14 cellular contexts compared by ENCODE assay signal in genomic region chr4:174763454-174764104, GRCh38.
DNase-seq lines count a peak whose midpoint lies in the region; ATAC-seq, FAIRE-seq and TF ChIP-seq lines count a peak whose summit lies in the region.
"Had no signal": no experiment of that assay in that cellular context is flagged by ENCODE, and none has a peak within 500 bp of the region (broad histone marks: within the 10 kb centered on the region; RNA-seq: fewer than 3 reads in every experiment).

No MANE protein-coding gene starts in this region.

- in situ Hi-C loops in transverse colon (cut with MboI; ENCODE audit: low pct_ligation_motif_present in 1 of 4, low pct_unique_long_range_greater_than_20kb in 1 of 4, low sequenced_read_pairs in 3 of 4) = no loop called here

- H3K4me3 ChIP-seq in epithelial cell of proximal tubule (ENCODE audit: low read depth, low read length) (no peak overlapping the region), pancreas (no peak overlapping the region), stomach (no peak overlapping the region), transverse colon (no peak overlapping the region)
- H3K4me3 ChIP-seq: thoracic aorta had no signal

- no peak for FAIRE-seq in pancreas (lab: Jason Lieb, UNC)
- FAIRE-seq: GM12892 had no signal

- intact Hi-C loops in pancreas (cut with DNase I) (no loop called here), stomach (cut with DNase I; ENCODE audit: low total_unique reads) (loop anchor here (10.0 kb wide), 1 partner anchor 771 kb away; no protein-coding TSS in a partner anchor), transverse colon (cut with DNase I; ENCODE audit: low total_unique reads) (no loop called here)

- no peak for TF ChIP-seq POLR2A in stomach (IDR thresholded peaks at IDR 0.05)
- TF ChIP-seq POLR2A in transverse colon (IDR thresholded peaks at IDR 0.05) = no peak

- no peaks in the 10 kb centered on the region for H3K27me3 ChIP-seq in pancreas
- H3K27me3 ChIP-seq in stomach = no peaks in the 10 kb centered on the region
- no peaks in the 10 kb centered on the region for H3K27me3 ChIP-seq in transverse colon

- H3K9me3 ChIP-seq in pancreas (no peaks in the 10 kb centered on the region), stomach (no peaks in the 10 kb centered on the region), transverse colon (no peaks in the 10 kb centered on the region)
- H3K9me3 ChIP-seq: thoracic aorta had no signal

- TF ChIP-seq CTCF in epithelial cell of proximal tubule (conservative IDR thresholded peaks at IDR 0.05; ENCODE audit: low read depth, low read length) (no peak), pancreas (IDR thresholded peaks at IDR 0.05) (no peak), stomach (IDR thresholded peaks at IDR 0.05) (no peak), transverse colon (IDR thresholded peaks at IDR 0.05) (no peak)

- ATAC-seq in GM18511 (IDR thresholded peaks at IDR 0.05; ENCODE audit: unreplicated experiment) = peak; percentile 92
- ATAC-seq in GM21717 (IDR thresholded peaks at IDR 0.05; ENCODE audit: unreplicated experiment) = peak; percentile 64
- peak; percentile 87 for ATAC-seq in HG03354 (IDR thresholded peaks at IDR 0.05; ENCODE audit: poor library complexity, severe bottlenecking, unreplicated experiment)
- ATAC-seq in pancreas = no peak

- H3K36me3 ChIP-seq in pancreas (no peaks in the 10 kb centered on the region), stomach (no peaks in the 10 kb centered on the region), transverse colon (no peaks in the 10 kb centered on the region)
- H3K36me3 ChIP-seq: thoracic aorta had no signal

- 45 to 47% methylated on average over 4 of the region's 4 CpGs for WGBS in pancreas, 2 donors
- 64 to 75% (median 71%) methylated on average over 4 of the region's 4 CpGs for WGBS in stomach, 5 donors
- WGBS in transverse colon (ENCODE audit: low coverage in 1 of 2), 2 donors = 49 to 75% methylated on average over 2 to 4 of the region's 4 CpGs

- TF ChIP-seq EP300 in stomach (IDR thresholded peaks at IDR 0.05) (no peak), transverse colon (IDR thresholded peaks at IDR 0.05; ENCODE audit: low read depth) (no peak)

- no peaks in the 10 kb centered on the region for H3K4me1 ChIP-seq in pancreas
- H3K4me1 ChIP-seq in stomach = no peaks in the 10 kb centered on the region
- H3K4me1 ChIP-seq in transverse colon = no peaks in the 10 kb centered on the region

- no peak overlapping the region for H3K27ac ChIP-seq in pancreas
- no peak overlapping the region for H3K27ac ChIP-seq in stomach
- no peak overlapping the region for H3K27ac ChIP-seq in transverse colon
- H3K27ac ChIP-seq: thoracic aorta had no signal

- DNase-seq in epithelial cell of proximal tubule (ENCODE audit: low read depth) (peak; percentile 9), cerebellar cortex (ENCODE audit: low spot score) (no peak), pancreas (no peak), stomach (no peak), transverse colon (no peak)
- DNase-seq: activated CD4-positive, alpha-beta T cell treated with anti-CD3 and anti-CD28 coated beads, Interleukin-2, amount 10 ng/mL, durations not matched to agents 7 days and 5 days; activated naive CD8-positive, alpha-beta T cell treated with anti-CD3 and anti-CD28 coated beads for 36 hours; nucleus accumbens; stimulated activated CD4-positive, alpha-beta T cell treated with anti-CD3 and anti-CD28 coated beads, Interleukin-2, amount 100 ng/mL, for 48 hours had no signal

Comparison
In these comparisons a context has a peak if more than half of its experiments do, and no peak if none do; other contexts are left out.
1. ATAC-seq: peak in GM18511 (single experiment), GM21717 (single experiment) and HG03354 (single experiment); none in pancreas (0 of 4).